13 cellular contexts compared by ENCODE assay signal in the genomic region with DNA sequence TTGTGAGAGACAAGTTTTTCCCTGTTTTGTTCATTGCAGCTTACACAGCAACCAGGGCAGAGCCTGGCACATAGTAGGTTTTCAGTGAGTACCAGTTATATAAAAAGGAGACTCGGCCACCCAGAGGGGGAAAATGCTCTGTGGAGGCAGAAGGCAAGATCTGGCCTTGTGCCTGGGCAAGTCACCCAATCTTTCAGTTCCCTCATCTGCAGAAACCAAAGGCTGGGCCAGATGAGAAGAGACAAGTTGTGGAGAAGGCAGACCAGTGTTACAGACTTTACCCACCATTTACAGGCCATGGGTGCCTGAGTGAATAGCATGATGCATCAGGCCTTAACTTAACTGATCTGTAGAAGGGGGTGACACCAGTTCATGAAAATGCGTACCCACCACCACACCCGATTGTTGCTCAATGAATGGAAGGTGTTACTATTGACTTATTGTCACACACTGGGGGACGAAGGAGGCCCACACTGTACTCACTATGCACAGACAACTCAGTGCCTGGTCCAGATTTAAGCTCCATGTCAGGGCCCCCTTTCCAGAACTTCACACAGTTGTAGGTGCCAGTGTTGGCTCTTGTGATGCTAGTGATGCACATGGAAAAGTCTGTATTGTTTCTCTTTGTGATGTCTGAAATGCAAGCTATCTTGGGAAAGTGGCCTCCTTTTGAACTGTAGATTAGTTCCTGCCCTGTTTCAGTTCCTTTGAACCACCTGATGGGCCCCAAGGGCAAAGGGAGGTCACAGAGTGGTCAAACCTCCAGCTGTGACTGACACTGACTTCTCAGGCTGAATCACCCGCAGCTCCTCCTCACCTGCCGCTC.
DNase-seq lines count a peak whose midpoint lies in the region; ATAC-seq and TF ChIP-seq lines count a peak whose summit lies in the region.
"Had no signal": no experiment of that assay in that cellular context is flagged by ENCODE, and none has a peak within 500 bp of the region (broad histone marks: within the 10 kb centered on the region; RNA-seq: fewer than 3 reads in every experiment).

No MANE protein-coding gene starts in this region.

- H3K4me1 Mint-ChIP-seq in HFFc6 (ENCODE audit: low read depth): peaks cover 33% of the 10 kb centered on the region

- peaks cover 93% of the 10 kb centered on the region for H3K27me3 ChIP-seq in NT2/D1 (ENCODE audit: insufficient read depth, insufficient read length)

- ATAC-seq in GM19467 (IDR thresholded peaks at IDR 0.05; ENCODE audit: unreplicated experiment): peak; percentile 70

- H3K27ac Mint-ChIP-seq in HFFc6: no peak overlapping the region

- H3K36me3 ChIP-seq in NT2/D1 (ENCODE audit: insufficient read depth, insufficient read length, low read length): no peaks in the 10 kb centered on the region
- H3K36me3 ChIP-seq: esophagus squamous epithelium had no signal

- peaks cover 11% of the 10 kb centered on the region for H3K27me3 Mint-ChIP-seq in HFFc6 (ENCODE audit: insufficient read depth)

- H3K4me3 Mint-ChIP-seq in HFFc6: no peak overlapping the region

- peaks cover 4% of the 10 kb centered on the region; the same call in 1 of the 2 replicates for H3K9me3 Mint-ChIP-seq in HFFc6

- DNase-seq in GM13976 (ENCODE audit: low spot score): peak; percentile 25
- peak; percentile 87 for DNase-seq in NT2/D1 (ENCODE audit: low read depth, low spot score)
- peak; percentile 72 for DNase-seq in iPS-NIHi11 (ENCODE audit: low spot score)
- no peak for DNase-seq in GDM1 (lab: John Stamatoyannopoulos, UW)
- DNase-seq in HFFc6: no peak
- no peak for DNase-seq in NCI-H1436 treated with DMSO at 0.1 percent for 48 hours (lab: John Stamatoyannopoulos, UW)
- DNase-seq: activated CD8-positive, alpha-beta memory T cell treated with anti-CD3 and anti-CD28 coated beads, Interleukin-2, amount 50 U/mL, for 4 hours; esophagus squamous epithelium; NCI-H1105; NCI-H510A treated with DMSO at 0.1 percent for 48 hours; T1000 had no signal

- H3K36me3 Mint-ChIP-seq in HFFc6 (ENCODE audit: low read depth): no peaks in the 10 kb centered on the region

- in situ Hi-C loops in GM13976 (cut with MboI; ENCODE audit: low sequenced_read_pairs, unreplicated experiment): no loop called here

- no peak overlapping the region for H3K9ac ChIP-seq in NT2/D1 (ENCODE audit: insufficient read length, low read depth)

- no peak overlapping the region for H3K4me3 ChIP-seq in NT2/D1 (ENCODE audit: insufficient read length, low read depth)
- H3K4me3 ChIP-seq: esophagus squamous epithelium, smooth muscle cell had no signal

- H3K4me1 ChIP-seq in NT2/D1 (ENCODE audit: insufficient read depth, insufficient read length): peaks cover 2% of the 10 kb centered on the region

- no peak for TF ChIP-seq CTCF in GM13976 (IDR thresholded peaks at IDR 0.05; ENCODE audit: borderline replicate concordance, control extremely low read depth, extremely low read depth, insufficient read depth, missing control alignments)
- TF ChIP-seq CTCF in HFFc6 (IDR thresholded peaks at IDR 0.05): no peak

- peaks cover 20% of the 10 kb centered on the region; the same call in 1 of the 2 replicates for H3K9me3 ChIP-seq in NT2/D1 (ENCODE audit: insufficient read depth, low read length)

Comparison
In these comparisons a context has a peak if more than half of its experiments do, and no peak if none do; other contexts are left out.
1. DNase-seq: peak in GM13976 (single experiment), NT2/D1 (single experiment) and iPS-NIHi11 (single experiment); none in GDM1 (single experiment), HFFc6 (single experiment) and NCI-H1436 treated with DMSO at 0.1 percent for 48 hours (single experiment).